In the genomic region with DNA sequence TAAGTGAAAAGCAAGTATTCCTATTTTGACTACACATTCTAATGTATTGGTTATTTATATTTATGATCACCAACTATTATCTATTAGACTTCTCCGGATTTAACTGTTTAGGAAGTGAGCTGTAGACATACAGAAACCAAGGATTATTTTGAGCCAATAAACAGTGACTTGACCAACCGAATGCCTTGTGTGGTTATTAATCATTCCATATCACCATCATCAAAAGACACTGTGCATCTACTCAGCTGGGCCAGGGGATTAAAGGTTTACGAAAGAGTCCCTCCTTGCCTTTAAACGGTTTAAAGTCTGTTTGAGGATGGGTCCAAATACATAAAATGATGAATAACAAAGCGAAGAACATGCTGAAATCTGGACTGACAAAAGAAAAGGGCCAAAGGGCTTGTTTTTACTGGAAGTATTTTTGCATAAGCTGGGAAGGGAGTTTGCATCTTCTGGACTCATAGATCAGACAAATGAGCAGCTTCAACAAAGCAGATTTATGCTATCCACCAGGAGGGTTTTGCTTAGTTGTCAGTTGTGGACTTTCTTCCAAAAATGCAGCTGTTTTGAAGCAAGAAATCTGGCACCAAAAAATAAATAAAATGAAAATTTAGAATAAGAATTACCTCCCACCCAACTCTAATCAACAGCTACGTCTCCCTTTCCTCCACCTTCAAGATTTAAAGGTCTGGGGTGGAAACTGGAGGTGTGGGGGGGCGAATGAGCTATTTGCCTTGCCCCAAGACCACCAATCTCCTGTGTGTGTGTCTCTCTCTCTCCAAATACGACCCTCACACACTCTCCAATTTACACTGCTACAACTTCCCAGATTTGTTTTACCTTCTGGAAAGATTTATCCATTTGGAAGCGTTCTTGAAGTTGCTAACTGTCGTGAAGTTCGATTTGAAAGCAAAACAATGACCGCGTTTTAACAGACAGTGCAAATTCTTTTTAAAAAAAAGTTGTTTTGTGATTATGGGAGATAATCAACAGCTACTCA, we compare ENCODE assay signal across 8 cellular contexts. TPM values are rescaled to one million over a fixed set of nuclear protein-coding genes. Genes with fewer than 3 reads are reported as not detected.
DNase-seq lines count a peak whose midpoint lies in the region; ATAC-seq and TF ChIP-seq lines count a peak whose summit lies in the region.

No MANE protein-coding gene starts in this region.

- H3K4me3 ChIP-seq in LNCaP clone FGC (ENCODE audit: low read depth, low read length) = peak overlapping the region; percentile 60
- H3K4me3 ChIP-seq in breast epithelium = peak overlapping the region; percentile 52 to 69 (median 64)
- peak overlapping the region; percentile 59 to 70 for H3K4me3 ChIP-seq in mucosa of rectum (ENCODE audit: low read length in 2 of 2)

- no peak for TF ChIP-seq POLR2A in breast epithelium (IDR thresholded peaks at IDR 0.05)

- ATAC-seq in HG02981 (IDR thresholded peaks at IDR 0.05; ENCODE audit: unreplicated experiment) = no peak

- DNase-seq in AG08395 (ENCODE audit: low spot score) (peak; percentile 5), LNCaP clone FGC (ENCODE audit: low read depth) (no peak), breast epithelium (ENCODE audit: low spot score in 2 of 2) (no peak), GM19238 (ENCODE audit: insufficient read length, low spot score) (no peak), COLO829 (ENCODE audit: low spot score) (no peak), SW 1271 (lab: John Stamatoyannopoulos, UW) (no peak)

- TF ChIP-seq CTCF in LNCaP clone FGC (IDR thresholded peaks at IDR 0.05; ENCODE audit: control insufficient read depth, extremely low read depth, insufficient read depth) (no peak), breast epithelium (IDR thresholded peaks at IDR 0.05) (no peak)

- intact Hi-C loops in breast epithelium (cut with DNase I; ENCODE audit: low total_unique reads) = no loop called here

- no peaks in the 10 kb centered on the region for H3K9me3 ChIP-seq in breast epithelium
- no peaks in the 10 kb centered on the region for H3K9me3 ChIP-seq in mucosa of rectum (ENCODE audit: control insufficient read depth in 2 of 2, low read length in 2 of 2)

- no peaks in the 10 kb centered on the region for H3K36me3 ChIP-seq in breast epithelium
- H3K36me3 ChIP-seq in mucosa of rectum (ENCODE audit: control insufficient read depth in 2 of 2, insufficient read depth in 2 of 2, low read length in 2 of 2) = no peaks in the 10 kb centered on the region

- H3K27me3 ChIP-seq in breast epithelium (no peaks in the 10 kb centered on the region), mucosa of rectum (ENCODE audit: control insufficient read depth in 2 of 2, insufficient read depth in 2 of 2, low read length in 2 of 2) (no peaks in the 10 kb centered on the region)

- H3K4me1 ChIP-seq in breast epithelium = no peaks in the 10 kb centered on the region
- H3K4me1 ChIP-seq in mucosa of rectum (ENCODE audit: control insufficient read depth in 2 of 2, insufficient read depth in 2 of 2, low read length in 2 of 2) = peaks cover 8 to 15% of the 10 kb centered on the region in 2 donors

- peak overlapping the region; percentile 43 to 46 for H3K9ac ChIP-seq in mucosa of rectum (ENCODE audit: low read depth in 1 of 2, low read length in 2 of 2)

- peak overlapping the region; percentile 86 to 87 for H3K27ac ChIP-seq in breast epithelium
- peak overlapping the region; percentile 69 to 73 for H3K27ac ChIP-seq in mucosa of rectum (ENCODE audit: low read depth in 2 of 2, low read length in 2 of 2)

RNA-seq across cellular contexts. Expression of gene ID4, which starts 33.5 kb away (rescaled TPM):
- total RNA-seq in breast epithelium = 10 to 100 TPM; 45.9 to 92.9 (median 57.1) TPM
